In the genomic region with DNA sequence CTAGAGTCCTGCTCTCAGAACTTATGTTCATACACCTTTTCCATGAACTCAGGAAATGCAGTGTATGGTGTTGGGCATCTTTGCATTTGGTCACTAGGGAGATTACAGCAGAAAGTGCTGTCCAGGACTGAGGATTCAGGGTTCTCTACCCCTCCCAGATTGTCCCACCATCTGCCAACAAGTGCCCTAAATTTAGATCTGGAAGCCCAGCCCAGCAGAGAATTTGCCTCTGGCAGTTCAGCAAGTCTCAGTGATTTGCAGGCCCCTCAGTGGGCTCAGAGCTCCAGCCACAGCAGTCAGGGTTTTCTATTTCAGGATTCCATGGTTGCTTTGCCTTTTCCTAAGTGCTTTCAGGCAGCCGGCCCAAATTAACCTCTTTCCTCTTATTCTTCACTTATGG, we compare ENCODE assay signal across 1 cellular context.
TF ChIP-seq lines count a peak whose summit lies in the region.

No MANE protein-coding gene starts in this region.

TF ChIP-seq in WTC11, 78 proteins besides CTCF, POLR2A, EP300 and RAD21 (continued from another document):
- TF ChIP-seq, protein P1, sequence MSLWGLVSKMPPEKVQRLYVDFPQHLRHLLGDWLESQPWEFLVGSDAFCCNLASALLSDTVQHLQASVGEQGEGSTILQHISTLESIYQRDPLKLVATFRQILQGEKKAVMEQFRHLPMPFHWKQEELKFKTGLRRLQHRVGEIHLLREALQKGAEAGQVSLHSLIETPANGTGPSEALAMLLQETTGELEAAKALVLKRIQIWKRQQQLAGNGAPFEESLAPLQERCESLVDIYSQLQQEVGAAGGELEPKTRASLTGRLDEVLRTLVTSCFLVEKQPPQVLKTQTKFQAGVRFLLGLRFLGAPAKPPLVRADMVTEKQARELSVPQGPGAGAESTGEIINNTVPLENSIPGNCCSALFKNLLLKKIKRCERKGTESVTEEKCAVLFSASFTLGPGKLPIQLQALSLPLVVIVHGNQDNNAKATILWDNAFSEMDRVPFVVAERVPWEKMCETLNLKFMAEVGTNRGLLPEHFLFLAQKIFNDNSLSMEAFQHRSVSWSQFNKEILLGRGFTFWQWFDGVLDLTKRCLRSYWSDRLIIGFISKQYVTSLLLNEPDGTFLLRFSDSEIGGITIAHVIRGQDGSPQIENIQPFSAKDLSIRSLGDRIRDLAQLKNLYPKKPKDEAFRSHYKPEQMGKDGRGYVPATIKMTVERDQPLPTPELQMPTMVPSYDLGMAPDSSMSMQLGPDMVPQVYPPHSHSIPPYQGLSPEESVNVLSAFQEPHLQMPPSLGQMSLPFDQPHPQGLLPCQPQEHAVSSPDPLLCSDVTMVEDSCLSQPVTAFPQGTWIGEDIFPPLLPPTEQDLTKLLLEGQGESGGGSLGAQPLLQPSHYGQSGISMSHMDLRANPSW (CRISPR knock-in tag; conservative IDR thresholded peaks at IDR 0.05; ENCODE audit: low read depth) = no peak
- TF ChIP-seq ZBTB21 (CRISPR knock-in tag; IDR thresholded peaks at IDR 0.05; ENCODE audit: borderline replicate concordance) = no peak
- TF ChIP-seq CREB1 (CRISPR knock-in tag; IDR thresholded peaks at IDR 0.05) = no peak
- no peak for TF ChIP-seq TCF7 (CRISPR knock-in tag; IDR thresholded peaks at IDR 0.05; ENCODE audit: low read depth)
- TF ChIP-seq, protein P2, sequence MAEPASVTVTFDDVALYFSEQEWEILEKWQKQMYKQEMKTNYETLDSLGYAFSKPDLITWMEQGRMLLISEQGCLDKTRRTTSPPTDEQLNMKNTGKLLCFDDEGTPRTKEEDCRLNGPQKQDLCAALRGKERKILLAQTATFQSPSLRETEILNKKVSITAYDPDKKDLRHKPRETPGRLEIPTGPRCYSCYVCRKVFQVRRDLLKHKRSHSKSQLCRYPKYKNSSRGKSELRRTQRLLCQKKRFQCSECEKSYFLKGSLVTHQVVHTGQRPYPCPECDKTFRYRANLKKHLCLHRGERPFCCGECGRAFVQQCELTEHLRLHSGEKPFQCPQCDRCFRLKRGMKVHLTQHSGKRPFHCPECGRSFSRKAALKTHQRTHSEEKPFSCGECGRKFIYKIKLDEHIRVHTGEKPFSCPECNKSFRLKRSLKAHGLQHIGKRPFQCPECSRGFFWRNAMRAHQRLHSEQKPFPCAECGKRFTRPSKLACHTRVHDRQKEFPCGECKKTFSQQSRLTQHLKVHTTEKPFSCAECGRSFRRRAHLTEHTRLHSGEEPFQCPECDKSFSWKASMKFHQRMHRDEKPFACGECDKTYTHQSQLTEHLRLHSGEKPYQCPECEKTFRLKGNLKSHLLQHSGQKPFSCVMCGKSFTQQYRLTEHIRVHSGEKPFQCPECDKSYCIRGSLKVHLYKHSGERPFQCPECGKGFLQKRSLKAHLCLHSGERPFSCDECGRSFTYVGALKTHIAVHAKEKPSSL (CRISPR knock-in tag; conservative IDR thresholded peaks at IDR 0.05) = no peak
- no peak for TF ChIP-seq RELA (CRISPR knock-in tag; IDR thresholded peaks at IDR 0.05; ENCODE audit: borderline replicate concordance)
- TF ChIP-seq RORB (CRISPR knock-in tag; IDR thresholded peaks at IDR 0.05) = no peak
- TF ChIP-seq FOXJ3 (CRISPR knock-in tag; IDR thresholded peaks at IDR 0.05; ENCODE audit: borderline replicate concordance) = no peak
- TF ChIP-seq NFYB (CRISPR knock-in tag; conservative IDR thresholded peaks at IDR 0.05; ENCODE audit: low read depth) = no peak
